In genomic region chr1:145886390-145886789, GRCh38 we compare ENCODE assay signal across 6 cellular contexts. TPM values are rescaled to one million over a fixed set of nuclear protein-coding genes. Genes with fewer than 3 reads are reported as not detected.
DNase-seq lines count a peak whose midpoint lies in the region; ATAC-seq and TF ChIP-seq lines count a peak whose summit lies in the region.

No MANE protein-coding gene starts in this region.

- H3K27me3 Mint-ChIP-seq in HFFc6 (ENCODE audit: insufficient read depth), result no peaks in the 10 kb centered on the region; the same call in 1 of the 2 replicates

- H3K27ac Mint-ChIP-seq in HFFc6, result no peak overlapping the region

- DNase-seq in HFFc6 (no peak), choroid plexus epithelial cell (ENCODE audit: low read depth) (no peak), ovary (no peak), H4 (ENCODE audit: low spot score) (no peak), DMS153 (lab: John Stamatoyannopoulos, UW) (no peak)

- peaks cover 32% of the 10 kb centered on the region for H3K4me1 Mint-ChIP-seq in HFFc6 (ENCODE audit: low read depth)

- 36 to 43% (median 36%) methylated on average over 11 of the region's 11 CpGs for WGBS in ovary, 3 donors

- TF ChIP-seq EP300 in ovary (IDR thresholded peaks at IDR 0.05), result no peak

- H3K9me3 ChIP-seq in ovary, result no peaks in the 10 kb centered on the region

- H3K27me3 ChIP-seq in ovary, result no peaks in the 10 kb centered on the region

- H3K36me3 ChIP-seq in ovary, result no peaks in the 10 kb centered on the region

- peak overlapping the region; percentile 77 for H3K4me3 ChIP-seq in choroid plexus epithelial cell (ENCODE audit: low read depth, low read length)
- H3K4me3 ChIP-seq in ovary, result peak overlapping the region; percentile 67

- ATAC-seq in esophagus mucosa, result no peak

- no peaks in the 10 kb centered on the region for H3K9me3 Mint-ChIP-seq in HFFc6

- H3K27ac ChIP-seq in ovary, result no peak overlapping the region

- no peak for TF ChIP-seq POLR2A in ovary (IDR thresholded peaks at IDR 0.05)

- peak overlapping the region; percentile 88 for H3K4me3 Mint-ChIP-seq in HFFc6

- intact Hi-C loops in ovary (cut with DNase I), result no loop called here

- no peaks in the 10 kb centered on the region for H3K36me3 Mint-ChIP-seq in HFFc6 (ENCODE audit: low read depth)

- H3K4me1 ChIP-seq in ovary (ENCODE audit: insufficient read depth), result no peaks in the 10 kb centered on the region

- no peak for TF ChIP-seq CTCF in HFFc6 (IDR thresholded peaks at IDR 0.05)
- TF ChIP-seq CTCF in choroid plexus epithelial cell (conservative IDR thresholded peaks at IDR 0.05; ENCODE audit: low read depth, low read length), result no peak
- TF ChIP-seq CTCF in ovary (IDR thresholded peaks at IDR 0.05), result no peak

RNA-seq across cellular contexts. Expression of gene ANKRD35, which starts 0.7 kb away (rescaled TPM):
- 1 to 10 TPM in 4 of 6 experiments, under 1 TPM in 2; 0.75 to 2.0 (median 1.1) TPM for total RNA-seq in HFFc6 (2021; fragmentation: NEBNext Ultra II Directional; extraction: Animal tissue kit (Norgen Biotek cat#: 25700))
- total RNA-seq in ovary (1 to 10 TPM; 2.1 to 6.5 (median 3.0) TPM), esophagus mucosa (13.7 TPM)
- 1 to 10 TPM; 2.6 to 2.8 TPM for polyA plus RNA-seq in ovary
- not detected in 2 replicates for total RNA-seq in H4 (2014; rRNA removed; shearing (Covaris generic))

RNA-seq across cellular contexts. Expression of gene ITGA10, which starts 23.5 kb away (rescaled TPM):
- total RNA-seq in HFFc6 (2021; fragmentation: NEBNext Ultra II Directional; extraction: Animal tissue kit (Norgen Biotek cat#: 25700)), result 1 to 10 TPM in 4 of 6 experiments, under 1 TPM in 2; 0.78 to 1.3 (median 1.0) TPM
- total RNA-seq in ovary, result 1 to 10 TPM; 1.5 to 4.8 (median 2.8) TPM
- polyA plus RNA-seq in ovary, result 1 to 10 TPM; 2.5 to 4.5 TPM
- total RNA-seq in H4 (2014; rRNA removed; shearing (Covaris generic)), result 0.08 and 0.27 TPM in 2 replicates
- 0.76 TPM for total RNA-seq in esophagus mucosa

RNA-seq across cellular contexts. Expression of gene PIAS3, which starts 27.5 kb away (rescaled TPM):
- 10 to 100 TPM; 45.2 to 53.8 (median 51.6) TPM for total RNA-seq in HFFc6 (2021; fragmentation: NEBNext Ultra II Directional; extraction: Animal tissue kit (Norgen Biotek cat#: 25700))
- total RNA-seq in ovary (10 to 100 TPM; 22.9 to 64.1 (median 40.1) TPM), esophagus mucosa (39.5 TPM)
- 10 to 100 TPM; 30.5 to 33.8 TPM for polyA plus RNA-seq in ovary
- 10.2 and 12.8 TPM in 2 replicates for total RNA-seq in H4 (2014; rRNA removed; shearing (Covaris generic))

RNA-seq across cellular contexts. Expression of gene PEX11B, which starts 32.1 kb away (rescaled TPM):
- total RNA-seq in HFFc6 (2021; fragmentation: NEBNext Ultra II Directional; extraction: Animal tissue kit (Norgen Biotek cat#: 25700)), result 10 to 100 TPM; 30.3 to 41.1 (median 35.6) TPM
- 10 to 100 TPM; 18.2 to 30.3 (median 26.9) TPM for total RNA-seq in ovary
- 10 to 100 TPM; 22.1 to 44.4 TPM for polyA plus RNA-seq in ovary
- total RNA-seq in H4 (2014; rRNA removed; shearing (Covaris generic)), result 24.4 and 37.4 TPM in 2 replicates
- 31.6 TPM for total RNA-seq in esophagus mucosa

RNA-seq across cellular contexts. Expression of gene RBM8A, which starts 40.9 kb away (rescaled TPM):
- total RNA-seq in HFFc6 (2021; fragmentation: NEBNext Ultra II Directional; extraction: Animal tissue kit (Norgen Biotek cat#: 25700)), result 100 to 1,000 TPM; 135 to 166 (median 157) TPM
- total RNA-seq in ovary (100 to 1,000 TPM in 6 of 7 donors, 10 to 100 TPM in 1; 84.4 to 127 (median 113) TPM), esophagus mucosa (152 TPM)
- 100 to 1,000 TPM in 1 of 2 donors, 10 to 100 TPM in 1; 91.6 to 101 TPM for polyA plus RNA-seq in ovary
- 335 and 394 TPM in 2 replicates for total RNA-seq in H4 (2014; rRNA removed; shearing (Covaris generic))
